In the genomic region with DNA sequence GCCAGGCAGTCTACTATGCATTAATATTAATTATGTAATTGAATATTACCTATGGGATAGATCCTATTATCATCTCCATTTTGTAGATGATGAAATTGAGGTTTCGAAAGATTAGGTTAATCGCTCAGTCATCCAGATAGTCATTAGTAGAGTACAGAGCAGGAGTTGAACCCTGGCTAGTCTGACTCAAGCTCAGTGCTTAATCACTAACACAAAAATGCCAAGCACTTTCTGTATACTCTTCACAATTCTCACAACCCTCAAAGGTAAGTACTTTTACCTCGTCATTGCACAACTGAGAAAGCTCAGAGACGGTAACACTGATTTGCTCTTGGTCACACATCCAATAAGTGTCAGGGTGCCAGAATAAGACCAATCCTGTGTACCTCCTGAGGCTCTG, we compare ENCODE assay signal across 23 cellular contexts.
"Had no signal": no experiment of that assay in that cellular context is flagged by ENCODE, and none has a peak within 500 bp of the region (broad histone marks: within the 10 kb centered on the region; RNA-seq: fewer than 3 reads in every experiment).

No MANE protein-coding gene starts in this region.

- H3K9me3 Mint-ChIP-seq: activated naive CD4-positive, alpha-beta T cell treated with anti-CD3 and anti-CD28 coated beads, Interleukin-2, amount 10 ng/mL, durations not matched to agents 7 days and 5 days; activated naive CD8-positive, alpha-beta T cell treated with anti-CD3 and anti-CD28 coated beads, Interleukin-2, amount 50 U/mL, for 24 hours; activated T-cell treated with anti-CD3 and anti-CD28 coated beads, Interleukin-2, amount 50 U/mL, for 4 hours; neural progenitor cell; stimulated activated naive CD8-positive, alpha-beta T cell treated with anti-CD3 and anti-CD28 coated beads, Interleukin-15, amount 100 ng/mL, for 72 hours; type B pancreatic cell had no signal

- H3K36me3 ChIP-seq: brain microvascular endothelial cell, neural progenitor cell, prostate gland, suprapubic skin had no signal

- H3K4me3 ChIP-seq: neural progenitor cell, prostate gland, skin epidermis, suprapubic skin had no signal

- H3K4me2 ChIP-seq: neural progenitor cell had no signal

- H2AFZ ChIP-seq: neural progenitor cell had no signal

- H3K27me3 Mint-ChIP-seq: activated naive CD4-positive, alpha-beta T cell treated with anti-CD3 and anti-CD28 coated beads, Interleukin-2, amount 10 ng/mL, durations not matched to agents 7 days and 5 days; activated naive CD8-positive, alpha-beta T cell treated with anti-CD3 and anti-CD28 coated beads, Interleukin-2, amount 50 U/mL, for 24 hours; naive B cell; stimulated activated naive CD8-positive, alpha-beta T cell treated with anti-CD3 and anti-CD28 coated beads, Interleukin-15, amount 100 ng/mL, for 72 hours had no signal

- H3K9ac ChIP-seq: neural progenitor cell had no signal

- H3K4me1 ChIP-seq: prostate gland, suprapubic skin had no signal

- H3K27ac ChIP-seq: brain microvascular endothelial cell, neural progenitor cell, prostate gland, skin epidermis, suprapubic skin had no signal

- H3K9me3 ChIP-seq: prostate gland, suprapubic skin had no signal

- H3K4me1 Mint-ChIP-seq: activated naive CD4-positive, alpha-beta T cell treated with anti-CD3 and anti-CD28 coated beads, Interleukin-2, amount 10 ng/mL, durations not matched to agents 7 days and 5 days; activated naive CD8-positive, alpha-beta T cell treated with anti-CD3 and anti-CD28 coated beads, Interleukin-2, amount 50 U/mL, for 24 hours; naive B cell; stimulated activated naive CD8-positive, alpha-beta T cell treated with anti-CD3 and anti-CD28 coated beads, Interleukin-15, amount 100 ng/mL, for 72 hours had no signal

- H3K4me3 Mint-ChIP-seq: activated naive CD4-positive, alpha-beta T cell treated with anti-CD3 and anti-CD28 coated beads, Interleukin-2, amount 10 ng/mL, durations not matched to agents 7 days and 5 days; activated naive CD8-positive, alpha-beta T cell treated with anti-CD3 and anti-CD28 coated beads, Interleukin-2, amount 50 U/mL, for 24 hours; activated T-cell treated with anti-CD3 and anti-CD28 coated beads, Interleukin-2, amount 50 U/mL, for 4 hours; neural progenitor cell; stimulated activated naive CD8-positive, alpha-beta T cell treated with anti-CD3 and anti-CD28 coated beads, Interleukin-15, amount 100 ng/mL, for 72 hours; type B pancreatic cell had no signal

- DNase-seq: activated CD4-positive, alpha-beta T cell treated with anti-CD3 and anti-CD28 coated beads, Interleukin-2, amount 50 U/mL, for 1 hour; activated CD8-positive, alpha-beta memory T cell treated with anti-CD3 and anti-CD28 coated beads, Interleukin-2, amount 50 U/mL, for 4 hours; activated naive CD4-positive, alpha-beta T cell treated with anti-CD3 and anti-CD28 coated beads, Interleukin-2, amount 10 ng/mL, durations not matched to agents 7 days and 5 days; activated naive CD8-positive, alpha-beta T cell treated with anti-CD3 and anti-CD28 coated beads, Interleukin-2, amount 50 U/mL, for 24 hours; activated T-cell treated with anti-CD3 and anti-CD28 coated beads, Interleukin-2, amount 50 U/mL, for 4 hours; aorta; brain microvascular endothelial cell; cortex of kidney; effector CD4-positive, alpha-beta T cell; hippocampal formation; islet precursor cell; naive B cell; right cardiac atrium; stimulated activated CD4-positive, alpha-beta T cell treated with anti-CD3 and anti-CD28 coated beads, Interleukin-15, amount 100 ng/mL, for 24 hours; stimulated activated CD4-positive, alpha-beta T cell treated with anti-CD3 and anti-CD28 coated beads, Interleukin-2, amount 100 ng/mL, for 48 hours; stimulated activated naive CD8-positive, alpha-beta T cell treated with anti-CD3 and anti-CD28 coated beads, Interleukin-15, amount 100 ng/mL, for 72 hours; T1000 had no signal

- H3K36me3 Mint-ChIP-seq: activated naive CD4-positive, alpha-beta T cell treated with anti-CD3 and anti-CD28 coated beads, Interleukin-2, amount 10 ng/mL, durations not matched to agents 7 days and 5 days; naive B cell; neural progenitor cell; type B pancreatic cell had no signal

- ATAC-seq: activated CD4-positive, CD25-positive, alpha-beta regulatory T cell treated with anti-CD3 and anti-CD28 coated beads, Interleukin-2, amount 50 U/mL, for 24 hours; activated naive CD8-positive, alpha-beta T cell treated with anti-CD3 and anti-CD28 coated beads, Interleukin-2, amount 50 U/mL, for 24 hours; activated T-cell treated with anti-CD3 and anti-CD28 coated beads, Interleukin-2, amount 50 U/mL, for 4 hours; right cardiac atrium; stimulated activated naive CD8-positive, alpha-beta T cell treated with anti-CD3 and anti-CD28 coated beads, Interleukin-15, amount 100 ng/mL, for 72 hours had no signal

- H3K27ac Mint-ChIP-seq: activated naive CD4-positive, alpha-beta T cell treated with anti-CD3 and anti-CD28 coated beads, Interleukin-2, amount 10 ng/mL, durations not matched to agents 7 days and 5 days; activated naive CD8-positive, alpha-beta T cell treated with anti-CD3 and anti-CD28 coated beads, Interleukin-2, amount 50 U/mL, for 24 hours; neural progenitor cell; stimulated activated naive CD8-positive, alpha-beta T cell treated with anti-CD3 and anti-CD28 coated beads, Interleukin-15, amount 100 ng/mL, for 72 hours; type B pancreatic cell had no signal

- H3K27me3 ChIP-seq: brain microvascular endothelial cell, neural progenitor cell had no signal
